ENCODE assay signal across 9 cellular contexts in genomic region chr1:154198756-154199562, GRCh38. TPM values are rescaled to one million over a fixed set of nuclear protein-coding genes. Genes with fewer than 3 reads are reported as not detected.
DNase-seq lines count a peak whose midpoint lies in the region; ATAC-seq, FAIRE-seq and TF ChIP-seq lines count a peak whose summit lies in the region.
"Had no signal": no experiment of that assay in that cellular context is flagged by ENCODE, and none has a peak within 500 bp of the region (broad histone marks: within the 10 kb centered on the region; RNA-seq: fewer than 3 reads in every experiment).

No MANE protein-coding gene starts in this region.

- FAIRE-seq in GM19239 (lab: Jason Lieb, UNC) = peak; percentile 79

- peak; percentile 56 for TF ChIP-seq CTCF in cardiac muscle cell (IDR thresholded peaks at IDR 0.05; ENCODE audit: low read depth, low read length)
- TF ChIP-seq CTCF in retinal pigment epithelial cell (conservative IDR thresholded peaks at IDR 0.05; ENCODE audit: low read depth, low read length) = peak; percentile 67

- H3K27me3 ChIP-seq in CD4-positive, CD25-positive, alpha-beta regulatory T cell (ENCODE audit: control insufficient read depth, insufficient read depth, low read length) = peaks cover 3% of the 10 kb centered on the region
- H3K27me3 ChIP-seq in cardiac muscle cell = no peaks in the 10 kb centered on the region

- H3K4me3 ChIP-seq in CD4-positive, CD25-positive, alpha-beta regulatory T cell (ENCODE audit: low read depth, low read length) = peak overlapping the region; percentile 39
- H3K4me3 ChIP-seq in cardiac muscle cell (no peak overlapping the region), retinal pigment epithelial cell (ENCODE audit: low read length) (no peak overlapping the region)
- H3K4me3 ChIP-seq: skin epidermis had no signal

- no peaks in the 10 kb centered on the region for H3K9me3 Mint-ChIP-seq in CD4-positive, CD25-positive, alpha-beta regulatory T cell
- no peaks in the 10 kb centered on the region for H3K9me3 Mint-ChIP-seq in activated T-helper 17 cell treated with anti-CD3 and anti-CD28 coated beads, Interleukin-2, amount 50 U/mL, for 72 hours

- DNase-seq in CD4-positive, CD25-positive, alpha-beta regulatory T cell = peak; percentile 20 to 68 (median 51)
- DNase-seq in GM19239 (ENCODE audit: insufficient read length, low spot score) (no peak), NCI-H510A treated with DMSO at 0.1 percent for 48 hours (lab: John Stamatoyannopoulos, UW) (peak; percentile 66), cardiac muscle cell (ENCODE audit: low read depth in 1 of 2, low spot score in 1 of 2) (peak; percentile 70 to 75), retinal pigment epithelial cell (ENCODE audit: low read depth) (no peak)

- no peaks in the 10 kb centered on the region for H3K36me3 ChIP-seq in CD4-positive, CD25-positive, alpha-beta regulatory T cell (ENCODE audit: control insufficient read depth, insufficient read depth, low read length)
- H3K36me3 ChIP-seq in cardiac muscle cell = no peaks in the 10 kb centered on the region

- peak; percentile 68 for ATAC-seq in CD4-positive, CD25-positive, alpha-beta regulatory T cell (ENCODE audit: low read depth in 2 of 2)
- ATAC-seq in activated T-helper 17 cell treated with anti-CD3 and anti-CD28 coated beads, Interleukin-2, amount 50 U/mL, for 72 hours (replicated peaks) = peak; percentile 76
- ATAC-seq in HG02571 (IDR thresholded peaks at IDR 0.05; ENCODE audit: unreplicated experiment) = no peak
- ATAC-seq in GM21528 (IDR thresholded peaks at IDR 0.05; ENCODE audit: low FRiP score, unreplicated experiment) = no peak

- no peak overlapping the region for H3K27ac Mint-ChIP-seq in CD4-positive, CD25-positive, alpha-beta regulatory T cell
- no peak overlapping the region for H3K27ac Mint-ChIP-seq in activated T-helper 17 cell treated with anti-CD3 and anti-CD28 coated beads, Interleukin-2, amount 50 U/mL, for 72 hours

- H3K27ac ChIP-seq in CD4-positive, CD25-positive, alpha-beta regulatory T cell (ENCODE audit: insufficient read depth, low read length, poor library complexity, severe bottlenecking) = no peak overlapping the region
- H3K27ac ChIP-seq in cardiac muscle cell = no peak overlapping the region

- H3K4me1 ChIP-seq in CD4-positive, CD25-positive, alpha-beta regulatory T cell (ENCODE audit: control insufficient read depth, insufficient read depth, low read length, poor library complexity, severe bottlenecking) = no peaks in the 10 kb centered on the region
- H3K4me1 ChIP-seq in cardiac muscle cell (ENCODE audit: low read depth) = peaks cover 3% of the 10 kb centered on the region

- H3K36me3 Mint-ChIP-seq in CD4-positive, CD25-positive, alpha-beta regulatory T cell = no peaks in the 10 kb centered on the region
- no peaks in the 10 kb centered on the region for H3K36me3 Mint-ChIP-seq in activated T-helper 17 cell treated with anti-CD3 and anti-CD28 coated beads, Interleukin-2, amount 50 U/mL, for 72 hours (ENCODE audit: low read depth)

- H3K4me3 Mint-ChIP-seq in CD4-positive, CD25-positive, alpha-beta regulatory T cell = no peak overlapping the region
- H3K4me3 Mint-ChIP-seq in activated T-helper 17 cell treated with anti-CD3 and anti-CD28 coated beads, Interleukin-2, amount 50 U/mL, for 72 hours = no peak overlapping the region

- H3K4me1 Mint-ChIP-seq in CD4-positive, CD25-positive, alpha-beta regulatory T cell = no peaks in the 10 kb centered on the region
- peaks cover 3% of the 10 kb centered on the region for H3K4me1 Mint-ChIP-seq in activated T-helper 17 cell treated with anti-CD3 and anti-CD28 coated beads, Interleukin-2, amount 50 U/mL, for 72 hours

- no peaks in the 10 kb centered on the region for H3K9me3 ChIP-seq in CD4-positive, CD25-positive, alpha-beta regulatory T cell (ENCODE audit: control insufficient read depth in 2 of 2, low read length in 2 of 2)
- no peaks in the 10 kb centered on the region for H3K9me3 ChIP-seq in cardiac muscle cell (ENCODE audit: low read depth)

- H3K27me3 Mint-ChIP-seq in CD4-positive, CD25-positive, alpha-beta regulatory T cell = peaks cover 12% of the 10 kb centered on the region
- peaks cover 2% of the 10 kb centered on the region for H3K27me3 Mint-ChIP-seq in activated T-helper 17 cell treated with anti-CD3 and anti-CD28 coated beads, Interleukin-2, amount 50 U/mL, for 72 hours

RNA-seq across cellular contexts. Expression of gene TPM3, which starts 7.1 kb away (rescaled TPM):
- 412 TPM for total RNA-seq in CD4-positive, CD25-positive, alpha-beta regulatory T cell
- 1,000 to 10,000 TPM in 1 of 4 donors, 100 to 1,000 TPM in 3; 780 to 1,027 (median 844) TPM for polyA plus RNA-seq in CD4-positive, CD25-positive, alpha-beta regulatory T cell
- total RNA-seq in activated T-helper 17 cell treated with anti-CD3 and anti-CD28 coated beads, Interleukin-2, amount 50 U/mL, for 72 hours = 100 to 1,000 TPM; 370 to 607 TPM
- 120 and 137 TPM in 2 replicates for total RNA-seq in cardiac muscle cell
- polyA plus RNA-seq in cardiac muscle cell = 109 and 139 TPM in 2 replicates

RNA-seq across cellular contexts. Expression of gene CFAP141, which starts 7.2 kb away (rescaled TPM):
- not detected for total RNA-seq in CD4-positive, CD25-positive, alpha-beta regulatory T cell
- not detected for polyA plus RNA-seq in CD4-positive, CD25-positive, alpha-beta regulatory T cell
- not detected for total RNA-seq in activated T-helper 17 cell treated with anti-CD3 and anti-CD28 coated beads, Interleukin-2, amount 50 U/mL, for 72 hours
- not detected in 2 replicates for total RNA-seq in cardiac muscle cell
- not detected in 2 replicates for polyA plus RNA-seq in cardiac muscle cell

RNA-seq across cellular contexts. Expression of gene UBAP2L, which starts 21.8 kb away (rescaled TPM):
- total RNA-seq in CD4-positive, CD25-positive, alpha-beta regulatory T cell = 194 TPM
- polyA plus RNA-seq in CD4-positive, CD25-positive, alpha-beta regulatory T cell = 10 to 100 TPM; 40.8 to 53.0 (median 46.0) TPM
- 100 to 1,000 TPM; 237 to 249 TPM for total RNA-seq in activated T-helper 17 cell treated with anti-CD3 and anti-CD28 coated beads, Interleukin-2, amount 50 U/mL, for 72 hours
- total RNA-seq in cardiac muscle cell = 111 and 190 TPM in 2 replicates
- 142 and 164 TPM in 2 replicates for polyA plus RNA-seq in cardiac muscle cell

RNA-seq across cellular contexts. Expression of gene NUP210L, which starts 44.1 kb away (rescaled TPM):
- total RNA-seq in CD4-positive, CD25-positive, alpha-beta regulatory T cell = 0.10 TPM
- under 1 TPM in 2 of 4 donors, not detected in 2; 0.02 to 0.17 TPM for polyA plus RNA-seq in CD4-positive, CD25-positive, alpha-beta regulatory T cell
- under 1 TPM; 0.04 to 0.24 TPM for total RNA-seq in activated T-helper 17 cell treated with anti-CD3 and anti-CD28 coated beads, Interleukin-2, amount 50 U/mL, for 72 hours
- 0.18 TPM in 1 of 2 replicates, not detected in the other for total RNA-seq in cardiac muscle cell
- polyA plus RNA-seq in cardiac muscle cell = not detected in 2 replicates

Comparison
In these comparisons a context has a peak if more than half of its experiments do, and no peak if none do; other contexts are left out.
1. ATAC-seq: peak in CD4-positive, CD25-positive, alpha-beta regulatory T cell (2 of 2) and activated T-helper 17 cell treated with anti-CD3 and anti-CD28 coated beads, Interleukin-2, amount 50 U/mL, for 72 hours (single experiment); none in HG02571 (single experiment) and GM21528 (single experiment).
2. DNase-seq: peak in CD4-positive, CD25-positive, alpha-beta regulatory T cell (3 of 3), NCI-H510A treated with DMSO at 0.1 percent for 48 hours (single experiment) and cardiac muscle cell (2 of 2); none in GM19239 (single experiment) and retinal pigment epithelial cell (single experiment).